In genomic region chr6:7917729-7918128, GRCh38 we compare ENCODE assay signal across 1 cellular context.
TF ChIP-seq lines count a peak whose summit lies in the region.

No MANE protein-coding gene starts in this region.

TF ChIP-seq in HepG2, 621 proteins besides CTCF, POLR2A, EP300 and RAD21 (continued from another document and continues in another):
- TF ChIP-seq TEAD3 (CRISPR knock-in tag; optimal IDR thresholded peaks at IDR 0.05; ENCODE audit: borderline replicate concordance) = peak; percentile 84
- TF ChIP-seq ZFX (CRISPR knock-in tag; IDR thresholded peaks at IDR 0.05; ENCODE audit: low read depth) = peak; percentile 39; the same call in 1 of the 2 replicates
- no peak; the same call in 1 of the 2 replicates for TF ChIP-seq MEIS1 (CRISPR knock-in tag; IDR thresholded peaks at IDR 0.05; ENCODE audit: borderline replicate concordance)
- 0 out of 4 replicates have a peak, but pooled peaks of 1 of the 2 experiments have one; percentile 16 for TF ChIP-seq ATF4 (CRISPR knock-in tag; IDR thresholded peaks at IDR 0.05)
- peak; percentile 32; the same call in 1 of the 2 replicates for TF ChIP-seq FOSL2 (CRISPR knock-in tag; IDR thresholded peaks at IDR 0.05)
- no peak for TF ChIP-seq AKNA (CRISPR knock-in tag; IDR thresholded peaks at IDR 0.05; ENCODE audit: borderline replicate concordance)
- TF ChIP-seq ZNF343 (CRISPR knock-in tag; IDR thresholded peaks at IDR 0.05) = no peak
- TF ChIP-seq ZNF430 (CRISPR knock-in tag; IDR thresholded peaks at IDR 0.05) = no peak
- TF ChIP-seq, protein P1, sequence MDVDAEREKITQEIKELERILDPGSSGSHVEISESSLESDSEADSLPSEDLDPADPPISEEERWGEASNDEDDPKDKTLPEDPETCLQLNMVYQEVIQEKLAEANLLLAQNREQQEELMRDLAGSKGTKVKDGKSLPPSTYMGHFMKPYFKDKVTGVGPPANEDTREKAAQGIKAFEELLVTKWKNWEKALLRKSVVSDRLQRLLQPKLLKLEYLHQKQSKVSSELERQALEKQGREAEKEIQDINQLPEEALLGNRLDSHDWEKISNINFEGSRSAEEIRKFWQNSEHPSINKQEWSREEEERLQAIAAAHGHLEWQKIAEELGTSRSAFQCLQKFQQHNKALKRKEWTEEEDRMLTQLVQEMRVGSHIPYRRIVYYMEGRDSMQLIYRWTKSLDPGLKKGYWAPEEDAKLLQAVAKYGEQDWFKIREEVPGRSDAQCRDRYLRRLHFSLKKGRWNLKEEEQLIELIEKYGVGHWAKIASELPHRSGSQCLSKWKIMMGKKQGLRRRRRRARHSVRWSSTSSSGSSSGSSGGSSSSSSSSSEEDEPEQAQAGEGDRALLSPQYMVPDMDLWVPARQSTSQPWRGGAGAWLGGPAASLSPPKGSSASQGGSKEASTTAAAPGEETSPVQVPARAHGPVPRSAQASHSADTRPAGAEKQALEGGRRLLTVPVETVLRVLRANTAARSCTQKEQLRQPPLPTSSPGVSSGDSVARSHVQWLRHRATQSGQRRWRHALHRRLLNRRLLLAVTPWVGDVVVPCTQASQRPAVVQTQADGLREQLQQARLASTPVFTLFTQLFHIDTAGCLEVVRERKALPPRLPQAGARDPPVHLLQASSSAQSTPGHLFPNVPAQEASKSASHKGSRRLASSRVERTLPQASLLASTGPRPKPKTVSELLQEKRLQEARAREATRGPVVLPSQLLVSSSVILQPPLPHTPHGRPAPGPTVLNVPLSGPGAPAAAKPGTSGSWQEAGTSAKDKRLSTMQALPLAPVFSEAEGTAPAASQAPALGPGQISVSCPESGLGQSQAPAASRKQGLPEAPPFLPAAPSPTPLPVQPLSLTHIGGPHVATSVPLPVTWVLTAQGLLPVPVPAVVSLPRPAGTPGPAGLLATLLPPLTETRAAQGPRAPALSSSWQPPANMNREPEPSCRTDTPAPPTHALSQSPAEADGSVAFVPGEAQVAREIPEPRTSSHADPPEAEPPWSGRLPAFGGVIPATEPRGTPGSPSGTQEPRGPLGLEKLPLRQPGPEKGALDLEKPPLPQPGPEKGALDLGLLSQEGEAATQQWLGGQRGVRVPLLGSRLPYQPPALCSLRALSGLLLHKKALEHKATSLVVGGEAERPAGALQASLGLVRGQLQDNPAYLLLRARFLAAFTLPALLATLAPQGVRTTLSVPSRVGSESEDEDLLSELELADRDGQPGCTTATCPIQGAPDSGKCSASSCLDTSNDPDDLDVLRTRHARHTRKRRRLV (CRISPR knock-in tag; IDR thresholded peaks at IDR 0.05) = no peak
- TF ChIP-seq ZBED4 (CRISPR knock-in tag; IDR thresholded peaks at IDR 0.05; ENCODE audit: borderline replicate concordance) = no peak
- TF ChIP-seq KDM6A (CRISPR knock-in tag; IDR thresholded peaks at IDR 0.05; ENCODE audit: low read depth) = no peak
- no peak for TF ChIP-seq ZBTB1 (CRISPR knock-in tag; IDR thresholded peaks at IDR 0.05; ENCODE audit: borderline replicate concordance)
- no peak for TF ChIP-seq NFKBIZ (CRISPR knock-in tag; IDR thresholded peaks at IDR 0.05)
- TF ChIP-seq NCOA5 (CRISPR knock-in tag; IDR thresholded peaks at IDR 0.05) = no peak
- no peak for TF ChIP-seq ZNF747 (CRISPR knock-in tag; IDR thresholded peaks at IDR 0.05; ENCODE audit: borderline replicate concordance)
- no peak for TF ChIP-seq RFXAP (CRISPR knock-in tag; IDR thresholded peaks at IDR 0.05; ENCODE audit: borderline replicate concordance)
- no peak for TF ChIP-seq HHEX (CRISPR knock-in tag; IDR thresholded peaks at IDR 0.05)
- TF ChIP-seq, protein P2, sequence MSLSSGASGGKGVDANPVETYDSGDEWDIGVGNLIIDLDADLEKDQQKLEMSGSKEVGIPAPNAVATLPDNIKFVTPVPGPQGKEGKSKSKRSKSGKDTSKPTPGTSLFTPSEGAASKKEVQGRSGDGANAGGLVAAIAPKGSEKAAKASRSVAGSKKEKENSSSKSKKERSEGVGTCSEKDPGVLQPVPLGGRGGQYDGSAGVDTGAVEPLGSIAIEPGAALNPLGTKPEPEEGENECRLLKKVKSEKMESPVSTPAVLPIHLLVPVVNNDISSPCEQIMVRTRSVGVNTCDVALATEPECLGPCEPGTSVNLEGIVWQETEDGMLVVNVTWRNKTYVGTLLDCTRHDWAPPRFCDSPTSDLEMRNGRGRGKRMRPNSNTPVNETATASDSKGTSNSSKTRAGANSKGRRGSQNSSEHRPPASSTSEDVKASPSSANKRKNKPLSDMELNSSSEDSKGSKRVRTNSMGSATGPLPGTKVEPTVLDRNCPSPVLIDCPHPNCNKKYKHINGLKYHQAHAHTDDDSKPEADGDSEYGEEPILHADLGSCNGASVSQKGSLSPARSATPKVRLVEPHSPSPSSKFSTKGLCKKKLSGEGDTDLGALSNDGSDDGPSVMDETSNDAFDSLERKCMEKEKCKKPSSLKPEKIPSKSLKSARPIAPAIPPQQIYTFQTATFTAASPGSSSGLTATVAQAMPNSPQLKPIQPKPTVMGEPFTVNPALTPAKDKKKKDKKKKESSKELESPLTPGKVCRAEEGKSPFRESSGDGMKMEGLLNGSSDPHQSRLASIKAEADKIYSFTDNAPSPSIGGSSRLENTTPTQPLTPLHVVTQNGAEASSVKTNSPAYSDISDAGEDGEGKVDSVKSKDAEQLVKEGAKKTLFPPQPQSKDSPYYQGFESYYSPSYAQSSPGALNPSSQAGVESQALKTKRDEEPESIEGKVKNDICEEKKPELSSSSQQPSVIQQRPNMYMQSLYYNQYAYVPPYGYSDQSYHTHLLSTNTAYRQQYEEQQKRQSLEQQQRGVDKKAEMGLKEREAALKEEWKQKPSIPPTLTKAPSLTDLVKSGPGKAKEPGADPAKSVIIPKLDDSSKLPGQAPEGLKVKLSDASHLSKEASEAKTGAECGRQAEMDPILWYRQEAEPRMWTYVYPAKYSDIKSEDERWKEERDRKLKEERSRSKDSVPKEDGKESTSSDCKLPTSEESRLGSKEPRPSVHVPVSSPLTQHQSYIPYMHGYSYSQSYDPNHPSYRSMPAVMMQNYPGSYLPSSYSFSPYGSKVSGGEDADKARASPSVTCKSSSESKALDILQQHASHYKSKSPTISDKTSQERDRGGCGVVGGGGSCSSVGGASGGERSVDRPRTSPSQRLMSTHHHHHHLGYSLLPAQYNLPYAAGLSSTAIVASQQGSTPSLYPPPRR (CRISPR knock-in tag; IDR thresholded peaks at IDR 0.05; ENCODE audit: borderline replicate concordance) = 0 out of 2 replicates have a peak, but pooled peaks have one; percentile 35
- TF ChIP-seq ZNF720 (CRISPR knock-in tag; IDR thresholded peaks at IDR 0.05) = no peak
- TF ChIP-seq ZNF891 (CRISPR knock-in tag; IDR thresholded peaks at IDR 0.05) = no peak
- TF ChIP-seq, protein P3, sequence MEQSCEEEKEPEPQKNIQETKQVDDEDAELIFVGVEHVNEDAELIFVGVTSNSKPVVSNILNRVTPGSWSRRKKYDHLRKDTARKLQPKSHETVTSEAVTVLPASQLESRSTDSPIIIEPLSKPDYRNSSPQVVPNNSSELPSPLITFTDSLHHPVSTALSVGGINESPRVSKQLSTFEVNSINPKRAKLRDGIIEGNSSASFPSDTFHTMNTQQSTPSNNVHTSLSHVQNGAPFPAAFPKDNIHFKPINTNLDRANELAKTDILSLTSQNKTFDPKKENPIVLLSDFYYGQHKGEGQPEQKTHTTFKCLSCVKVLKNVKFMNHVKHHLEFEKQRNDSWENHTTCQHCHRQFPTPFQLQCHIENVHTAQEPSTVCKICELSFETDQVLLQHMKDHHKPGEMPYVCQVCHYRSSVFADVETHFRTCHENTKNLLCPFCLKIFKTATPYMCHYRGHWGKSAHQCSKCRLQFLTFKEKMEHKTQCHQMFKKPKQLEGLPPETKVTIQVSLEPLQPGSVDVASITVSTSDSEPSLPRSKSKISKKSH (CRISPR knock-in tag; IDR thresholded peaks at IDR 0.05; ENCODE audit: borderline replicate concordance) = no peak
- TF ChIP-seq ZXDC (CRISPR knock-in tag; IDR thresholded peaks at IDR 0.05) = no peak
- no peak for TF ChIP-seq SYNCRIP (IDR thresholded peaks at IDR 0.05; ENCODE audit: insufficient read depth, low read depth, low read length)
- no peak for TF ChIP-seq FLYWCH1 (CRISPR knock-in tag; IDR thresholded peaks at IDR 0.05)
- TF ChIP-seq ZNF577 (CRISPR knock-in tag; IDR thresholded peaks at IDR 0.05; ENCODE audit: borderline replicate concordance, low read depth) = no peak
- TF ChIP-seq FOXA3 (CRISPR knock-in tag; IDR thresholded peaks at IDR 0.05) = no peak
- no peak for TF ChIP-seq HMG20B (CRISPR knock-in tag; conservative IDR thresholded peaks at IDR 0.05)
- no peak for TF ChIP-seq ZNF317 (CRISPR knock-in tag; IDR thresholded peaks at IDR 0.05)
- TF ChIP-seq ZNF33B (CRISPR knock-in tag; IDR thresholded peaks at IDR 0.05) = no peak
- TF ChIP-seq JUND (CRISPR knock-in tag; IDR thresholded peaks at IDR 0.05) = no peak
